1 cellular context compared by ENCODE assay signal in genomic region chr3:52058111-52058510, GRCh38.
TF ChIP-seq lines count a peak whose summit lies in the region.

No MANE protein-coding gene starts in this region.

TF ChIP-seq in HepG2, 621 proteins besides CTCF, POLR2A, EP300 and RAD21 (continued from another document):
- 0 out of 2 replicates have a peak, but pooled peaks have one; percentile 5 for TF ChIP-seq UBTF (CRISPR knock-in tag; IDR thresholded peaks at IDR 0.05)
- 0 out of 2 replicates have a peak, but pooled peaks have one; percentile 15 for TF ChIP-seq ZNF513 (CRISPR knock-in tag; conservative IDR thresholded peaks at IDR 0.05)
- TF ChIP-seq, protein P1, sequence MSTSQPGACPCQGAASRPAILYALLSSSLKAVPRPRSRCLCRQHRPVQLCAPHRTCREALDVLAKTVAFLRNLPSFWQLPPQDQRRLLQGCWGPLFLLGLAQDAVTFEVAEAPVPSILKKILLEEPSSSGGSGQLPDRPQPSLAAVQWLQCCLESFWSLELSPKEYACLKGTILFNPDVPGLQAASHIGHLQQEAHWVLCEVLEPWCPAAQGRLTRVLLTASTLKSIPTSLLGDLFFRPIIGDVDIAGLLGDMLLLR (CRISPR knock-in tag; IDR thresholded peaks at IDR 0.05), result 0 out of 2 replicates have a peak, but pooled peaks have one; percentile 25
